In the genomic region with DNA sequence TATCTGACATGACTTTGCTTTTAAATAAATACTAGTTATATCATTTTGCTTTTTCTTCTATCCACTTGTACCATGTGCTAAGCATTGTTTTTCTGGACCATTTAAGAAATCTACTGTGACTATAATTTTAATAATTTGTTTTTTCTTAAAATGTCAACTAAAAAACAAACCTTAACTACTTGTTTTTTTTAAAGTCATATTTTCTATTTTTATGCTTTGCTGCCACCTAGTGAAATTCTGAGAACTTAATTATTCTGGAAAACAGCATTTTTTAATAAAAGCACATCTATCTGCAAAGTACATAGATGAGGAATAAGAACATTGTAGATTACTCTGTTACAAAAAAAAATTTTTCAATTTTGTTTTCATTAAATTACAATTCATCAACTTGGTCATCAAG, we compare ENCODE assay signal across 9 cellular contexts. TPM values are rescaled to one million over a fixed set of nuclear protein-coding genes. Genes with fewer than 3 reads are reported as not detected.
A peak's percentile ranks its signal among the peaks of the same experiment; 100 is the strongest.
DNase-seq lines count a peak whose midpoint lies in the region; ATAC-seq, FAIRE-seq and TF ChIP-seq lines count a peak whose summit lies in the region.
"Had no signal": no experiment of that assay in that cellular context is flagged by ENCODE, and none has a peak within 500 bp of the region (broad histone marks: within the 10 kb centered on the region; RNA-seq: fewer than 3 reads in every experiment).

No MANE protein-coding gene starts in this region.

- H3K4me2 ChIP-seq in SU-DHL-6 (ENCODE audit: low read depth, low read length, poor library complexity, severe bottlenecking), result no peak overlapping the region

- POLR2A ChIA-PET in HEK293 (lab: Yijun Ruan, JAX), result no interaction called here

- CTCF ChIA-PET in HEK293 (lab: Yijun Ruan, JAX), result interaction anchor here (0.8 to 1.5 kb wide), 6 partner anchors 8 to 586 kb away, joined by 3 to 8 read pairs (median 4); no protein-coding TSS in a partner anchor

- no peak overlapping the region for H3K9ac ChIP-seq in SU-DHL-6 (ENCODE audit: low read length)
- H3K9ac ChIP-seq in colonic mucosa (ENCODE audit: low read depth in 2 of 2, low read length in 2 of 2), result no peak overlapping the region

- H3K27me3 ChIP-seq in SU-DHL-6 (ENCODE audit: low read length), result no peaks in the 10 kb centered on the region
- H3K27me3 ChIP-seq in brain microvascular endothelial cell (replicated peaks), result no peaks in the 10 kb centered on the region
- H3K27me3 ChIP-seq in right cardiac atrium (ENCODE audit: control insufficient read depth, insufficient read depth), result no peaks in the 10 kb centered on the region
- no peaks in the 10 kb centered on the region for H3K27me3 ChIP-seq in colonic mucosa

- FAIRE-seq in islet of Langerhans (lab: Jason Lieb, UNC), result peak; percentile 99

- H4K20me1 ChIP-seq in SU-DHL-6 (ENCODE audit: low read depth, low read length), result no peaks in the 10 kb centered on the region; the same call in 1 of the 2 replicates

- H3K4me1 ChIP-seq in HEK293 (ENCODE audit: control insufficient read depth, insufficient read depth, low read length) (no peaks in the 10 kb centered on the region), right cardiac atrium (ENCODE audit: control insufficient read depth, insufficient read depth, low read length) (no peaks in the 10 kb centered on the region), colonic mucosa (no peaks in the 10 kb centered on the region)

- H3K4me3 ChIP-seq in HEK293 (ENCODE audit: low read depth, low read length), result no peak overlapping the region
- H3K4me3 ChIP-seq in SU-DHL-6 (ENCODE audit: insufficient read depth, low read length, poor library complexity, severe bottlenecking), result no peak overlapping the region
- no peak overlapping the region for H3K4me3 ChIP-seq in brain microvascular endothelial cell (ENCODE audit: low read depth, low read length)
- H3K4me3 ChIP-seq in right cardiac atrium (ENCODE audit: low read length), result no peak overlapping the region
- no peak overlapping the region for H3K4me3 ChIP-seq in colonic mucosa

- no peak overlapping the region for H2AFZ ChIP-seq in SU-DHL-6 (ENCODE audit: low read depth, low read length, severe bottlenecking)

- no peaks in the 10 kb centered on the region; the same call in 1 of the 2 replicates for H3K79me2 ChIP-seq in SU-DHL-6 (ENCODE audit: insufficient read depth, low read length)

- no peak overlapping the region for H3K27ac ChIP-seq in HEK293 (ENCODE audit: extremely low read depth, low read depth, low read length)
- no peak overlapping the region for H3K27ac ChIP-seq in SU-DHL-6 (ENCODE audit: low read depth, low read length)
- no peak overlapping the region for H3K27ac ChIP-seq in brain microvascular endothelial cell
- H3K27ac ChIP-seq in right cardiac atrium (ENCODE audit: low read length), result no peak overlapping the region
- no peak overlapping the region for H3K27ac ChIP-seq in colonic mucosa

- no peaks in the 10 kb centered on the region for H3K9me2 ChIP-seq in SU-DHL-6 (replicated peaks; ENCODE audit: insufficient read depth, low read length)

- peak; percentile 43 to 52 for DNase-seq in AML-193 (lab: John Stamatoyannopoulos, UW)
- no peak for DNase-seq in brain microvascular endothelial cell
- DNase-seq in activated CD8-positive, alpha-beta memory T cell treated with anti-CD3 and anti-CD28 coated beads, Interleukin-2, amount 50 U/mL, for 48 hours, result no peak
- DNase-seq in right cardiac atrium, result no peak
- no peak for DNase-seq in colonic mucosa

- peaks cover 11% of the 10 kb centered on the region; the same call in 1 of the 2 replicates for H3F3A ChIP-seq in SU-DHL-6 (ENCODE audit: insufficient read depth)

- H3K36me3 ChIP-seq in HEK293 (ENCODE audit: control insufficient read depth in 2 of 2, insufficient read depth in 1 of 2, low read length in 2 of 2) (peaks cover 8 to 13% of the 10 kb centered on the region in 2 experiments; a peak in 2 of 3 replicates), SU-DHL-6 (ENCODE audit: low read length) (peaks cover 33% of the 10 kb centered on the region), brain microvascular endothelial cell (replicated peaks) (no peaks in the 10 kb centered on the region), colonic mucosa (no peaks in the 10 kb centered on the region)

- TF ChIP-seq CTCF in HEK293 (tag by site-specific recombination; IDR thresholded peaks at IDR 0.05) (no peak), SU-DHL-6 (IDR thresholded peaks at IDR 0.05; ENCODE audit: insufficient read depth, low read length, poor library complexity, severe bottlenecking) (peak; percentile 48), brain microvascular endothelial cell (IDR thresholded peaks at IDR 0.05; ENCODE audit: low read depth, low read length, missing control alignments) (no peak), colonic mucosa (IDR thresholded peaks at IDR 0.05) (no peak)

- ATAC-seq in right cardiac atrium, result no peak
- ATAC-seq: naive thymus-derived CD4-positive, alpha-beta T cell had no signal

- intact Hi-C loops in right cardiac atrium (cut with DNase I), result loop anchor here in 1 of 4 donors (10.0 kb wide), 1 partner anchor 586 kb away; no protein-coding TSS in a partner anchor
- intact Hi-C loops in colonic mucosa (cut with DNase I), result no loop called here

- in situ Hi-C loops in brain microvascular endothelial cell (cut with HindIII; ENCODE audit: low pct_ligation_motif_present, low sequenced_read_pairs), result no loop called here

- H3K9me3 ChIP-seq in HEK293 (ENCODE audit: control insufficient read depth, insufficient read depth, low read depth, low read length) (no peaks in the 10 kb centered on the region), SU-DHL-6 (ENCODE audit: insufficient read depth, low read length) (no peaks in the 10 kb centered on the region), right cardiac atrium (ENCODE audit: control insufficient read depth, low read length) (no peaks in the 10 kb centered on the region), colonic mucosa (no peaks in the 10 kb centered on the region)

TF ChIP-seq in HEK293, 187 proteins besides CTCF, POLR2A, EP300 and RAD21:
- no peak for TF ChIP-seq IKZF3 (tag by site-specific recombination; IDR thresholded peaks at IDR 0.05)
- TF ChIP-seq ZNF555 (tag by site-specific recombination; conservative IDR thresholded peaks at IDR 0.05), result no peak
- TF ChIP-seq ZNF624 (tag by site-specific recombination; IDR thresholded peaks at IDR 0.05), result no peak
- peak; percentile 33; the same call in 1 of the 2 replicates for TF ChIP-seq ZNF654 (tag by site-specific recombination; IDR thresholded peaks at IDR 0.05; ENCODE audit: low read depth)
- no peak for TF ChIP-seq BCL11B (tag by site-specific recombination; IDR thresholded peaks at IDR 0.05; ENCODE audit: low read depth)
- TF ChIP-seq ZNF701 (tag by site-specific recombination; IDR thresholded peaks at IDR 0.05), result no peak

RNA-seq across cellular contexts. Expression of a gene that starts 47.4 kb away (rescaled TPM):
- 1 to 10 TPM; 8.0 to 9.7 (median 9.5) TPM for total RNA-seq in right cardiac atrium
- 4.9 TPM for polyA plus RNA-seq in right cardiac atrium
- total RNA-seq in colonic mucosa, result 10 to 100 TPM; 13.9 to 18.9 TPM

Comparison
In these comparisons a context has a peak if more than half of its experiments do, and no peak if none do; other contexts are left out.
1. DNase-seq: peak in AML-193 (2 of 2); none in brain microvascular endothelial cell (single experiment), activated CD8-positive, alpha-beta memory T cell treated with anti-CD3 and anti-CD28 coated beads, Interleukin-2, amount 50 U/mL, for 48 hours (single experiment), right cardiac atrium (0 of 3) and colonic mucosa (single experiment).